Comparison of ENCODE assay signal across 32 cellular contexts in the genomic region with DNA sequence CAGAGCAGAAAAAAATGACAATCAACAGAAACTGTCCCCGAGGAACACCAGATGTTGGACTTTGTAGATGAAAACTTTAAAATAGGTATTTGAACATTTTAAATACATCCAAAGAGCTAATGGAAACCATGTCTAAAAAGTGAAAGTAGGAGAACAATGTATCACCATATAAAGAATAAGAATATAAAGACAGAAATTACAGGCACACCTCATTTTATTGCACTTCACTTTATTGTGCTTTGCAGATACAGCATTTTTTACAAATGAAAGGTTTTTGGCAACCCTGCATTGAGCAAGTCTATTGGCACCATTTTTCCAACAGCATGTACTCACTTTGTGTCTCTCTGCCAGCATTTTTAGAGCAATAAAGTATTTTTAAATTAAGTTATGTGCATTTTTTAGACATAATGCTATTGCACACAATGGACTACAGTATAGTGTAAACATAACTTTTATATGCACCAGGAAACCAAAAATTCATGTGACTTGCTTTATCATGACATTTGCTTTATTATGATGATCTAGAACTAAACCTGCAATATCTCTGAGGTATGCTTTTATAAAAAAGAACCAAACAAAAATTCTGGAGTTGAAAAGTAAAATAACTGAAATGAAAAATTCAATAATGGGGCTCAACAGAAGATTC.
"Had no signal": no experiment of that assay in that cellular context is flagged by ENCODE, and none has a peak within 500 bp of the region (broad histone marks: within the 10 kb centered on the region; RNA-seq: fewer than 3 reads in every experiment).

No MANE protein-coding gene starts in this region.

- H3K4me1 ChIP-seq: adrenal gland, body of pancreas, breast epithelium had no signal

- H3K9me3 ChIP-seq: adrenal gland, body of pancreas had no signal

- H3K4me3 ChIP-seq: adrenal gland, body of pancreas, breast epithelium had no signal

- H3K27ac ChIP-seq: adrenal gland, body of pancreas, brain microvascular endothelial cell, breast epithelium, VCaP had no signal

- DNase-seq: activated B cell treated with CpG ODN at 0.5 μM for 24 hours; activated CD4-positive, alpha-beta memory T cell treated with anti-CD3 and anti-CD28 coated beads for 36 hours; activated CD4-positive, alpha-beta T cell treated with anti-CD3 and anti-CD28 coated beads for 4 hours; activated CD4-positive, alpha-beta T cell treated with anti-CD3 and anti-CD28 coated beads, Interleukin-2, amount 10 ng/mL, durations not matched to agents 24 days and 14 days; activated CD4-positive, alpha-beta T cell treated with anti-CD3 and anti-CD28 coated beads, Interleukin-2, amount 50 U/mL, for 1 hour; activated CD4-positive, alpha-beta T cell treated with anti-CD3 and anti-CD28 coated beads, Interleukin-2, amount 50 U/mL, for 4 hours; activated CD4-positive, CD25-positive, alpha-beta regulatory T cell treated with anti-CD3 and anti-CD28 coated beads, Interleukin-2, amount 50 U/mL, for 72 hours; activated CD8-positive, alpha-beta memory T cell treated with anti-CD3 and anti-CD28 coated beads, Interleukin-2, amount 50 U/mL, for 4 hours; activated CD8-positive, alpha-beta T cell treated with anti-CD3 and anti-CD28 coated beads for 36 hours; activated effector memory CD4-positive, alpha-beta T cell treated with anti-CD3 and anti-CD28 coated beads, Interleukin-2, amount 50 U/mL, for 16 hours; activated gamma-delta T cell treated with Interleukin-2 at 50 U/mL for 16 hours; activated naive CD4-positive, alpha-beta T cell; activated naive CD4-positive, alpha-beta T cell treated with anti-CD3 and anti-CD28 coated beads for 36 hours; activated naive CD4-positive, alpha-beta T cell treated with anti-CD3 and anti-CD28 coated beads, Interleukin-2, amount 50 U/mL, for 16 hours; activated naive CD8-positive, alpha-beta T cell treated with anti-CD3 and anti-CD28 coated beads for 36 hours; activated T-cell treated with anti-CD3 and anti-CD28 coated beads for 4 hours; activated T-cell treated with anti-CD3 and anti-CD28 coated beads, Interleukin-2, amount 50 U/mL, for 1 hour; activated T-cell treated with anti-CD3 and anti-CD28 coated beads, Interleukin-2, amount 50 U/mL, for 4 hours; activated T-cell treated with anti-CD3 and anti-CD28 coated beads, Interleukin-2, amount 50 U/mL, for 72 hours; adrenal gland; amniotic stem cell; aorta; body of pancreas; brain microvascular endothelial cell; central memory CD4-positive, alpha-beta T cell; T-helper 2 cell; T-helper 9 cell had no signal

- FAIRE-seq: TTC549 had no signal

- ATAC-seq: activated CD8-positive, alpha-beta T cell treated with anti-CD3 and anti-CD28 coated beads for 36 hours; activated naive CD4-positive, alpha-beta T cell treated with anti-CD3 and anti-CD28 coated beads, Interleukin-2, amount 50 U/mL, for 72 hours; activated T-cell treated with anti-CD3 and anti-CD28 coated beads, Interleukin-2, amount 50 U/mL, for 4 hours; activated T-cell treated with anti-CD3 and anti-CD28 coated beads, Interleukin-2, amount 50 U/mL, for 72 hours; activated T-helper 17 cell treated with anti-CD3 and anti-CD28 coated beads, Interleukin-2, amount 50 U/mL, for 72 hours; body of pancreas had no signal

- H3K36me3 ChIP-seq: adrenal gland, brain microvascular endothelial cell, breast epithelium had no signal
